In the genomic region with DNA sequence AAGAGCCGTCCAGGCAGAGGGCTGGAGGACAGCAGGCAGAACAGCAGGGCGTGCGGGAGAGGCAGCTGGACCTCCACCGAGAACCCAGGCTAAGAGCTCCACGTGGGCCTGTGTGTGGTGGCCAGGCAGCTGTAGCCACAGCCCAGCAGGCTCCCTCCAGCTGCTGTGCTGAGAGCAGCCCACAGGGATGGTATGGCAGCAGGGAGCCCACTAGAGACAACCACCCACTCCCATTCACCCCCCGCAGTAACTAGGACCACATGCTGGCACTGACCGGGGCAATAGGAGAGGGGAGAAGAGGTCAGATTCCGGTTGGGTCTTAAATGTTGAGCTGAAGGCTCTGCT, we compare ENCODE assay signal across 23 cellular contexts. TPM values are rescaled to one million over a fixed set of nuclear protein-coding genes. Genes with fewer than 3 reads are reported as not detected.
A peak's percentile ranks its signal among the peaks of the same experiment; 100 is the strongest.
DNase-seq lines count a peak whose midpoint lies in the region; ATAC-seq, FAIRE-seq and TF ChIP-seq lines count a peak whose summit lies in the region.
"Had no signal": no experiment of that assay in that cellular context is flagged by ENCODE, and none has a peak within 500 bp of the region (broad histone marks: within the 10 kb centered on the region; RNA-seq: fewer than 3 reads in every experiment).

No MANE protein-coding gene starts in this region.

- H3K9me3 ChIP-seq in pancreas (no peaks in the 10 kb centered on the region), ovary (no peaks in the 10 kb centered on the region)

- H3K27ac Mint-ChIP-seq in stimulated activated naive CD8-positive, alpha-beta T cell treated with anti-CD3 and anti-CD28 coated beads, Interleukin-15, amount 100 ng/mL, for 72 hours = no peak overlapping the region

- peaks cover 0 to 6% (median 6%) of the 10 kb centered on the region in 3 donors for H3K4me1 ChIP-seq in pancreas
- no peaks in the 10 kb centered on the region for H3K4me1 ChIP-seq in ovary (ENCODE audit: insufficient read depth)
- H3K4me1 ChIP-seq: BLaER1 had no signal

- H3K27me3 Mint-ChIP-seq in stimulated activated naive CD8-positive, alpha-beta T cell treated with anti-CD3 and anti-CD28 coated beads, Interleukin-15, amount 100 ng/mL, for 72 hours = no peaks in the 10 kb centered on the region
- H3K27me3 Mint-ChIP-seq: CD8-positive, alpha-beta memory T cell had no signal

- no peaks in the 10 kb centered on the region for H3K4me1 Mint-ChIP-seq in stimulated activated naive CD8-positive, alpha-beta T cell treated with anti-CD3 and anti-CD28 coated beads, Interleukin-15, amount 100 ng/mL, for 72 hours

- H3K27ac ChIP-seq in pancreas (no peak overlapping the region), ovary (no peak overlapping the region)
- H3K27ac ChIP-seq: BLaER1, HL-60 had no signal

- WGBS in pancreas, 2 donors = 89 to 94% methylated on average over 8 of the region's 8 CpGs
- WGBS in ovary, 3 donors = 70 to 78% (median 75%) methylated on average over 8 of the region's 8 CpGs

- TF ChIP-seq EP300 in ovary (IDR thresholded peaks at IDR 0.05) = no peak

- TF ChIP-seq CTCF in choroid plexus epithelial cell (conservative IDR thresholded peaks at IDR 0.05; ENCODE audit: low read depth, low read length) (no peak), pancreas (IDR thresholded peaks at IDR 0.05) (no peak), ovary (IDR thresholded peaks at IDR 0.05) (no peak)

- no peak for DNase-seq in stimulated activated naive CD8-positive, alpha-beta T cell treated with anti-CD3 and anti-CD28 coated beads, Interleukin-15, amount 100 ng/mL, for 72 hours
- no peak for DNase-seq in stimulated activated naive CD8-positive, alpha-beta T cell treated with anti-CD3 and anti-CD28 coated beads, Interleukin-15, Interleukin-2, amounts not matched to agents 100 U/mL and 50 U/mL, for 24 hours
- DNase-seq in choroid plexus epithelial cell (ENCODE audit: low read depth) (peak; percentile 60), pancreas (peak in 1 of 6 donors; percentile 46), cerebellar nuclear complex (lab: John Stamatoyannopoulos, UW) (no peak), inferior parietal cortex (ENCODE audit: extremely low spot score) (no peak), ovary (no peak)
- DNase-seq: CD8-positive, alpha-beta memory T cell; DMS79 treated with DMSO at 0.1 percent for 48 hours; NCI-H1436; NCI-H2081 treated with DMSO at 0.1 percent for 48 hours; NCI-H774; PC-3; RPMI8226; SHP77 treated with DMSO at 0.1 percent for 48 hours had no signal

- H3K4me3 ChIP-seq in choroid plexus epithelial cell (ENCODE audit: low read depth, low read length) (no peak overlapping the region), pancreas (no peak overlapping the region), ovary (no peak overlapping the region)
- H3K4me3 ChIP-seq: BLaER1 had no signal

- H3K27me3 ChIP-seq in pancreas (no peaks in the 10 kb centered on the region), ovary (no peaks in the 10 kb centered on the region)
- H3K27me3 ChIP-seq: BLaER1 had no signal

- peak; percentile 26 for ATAC-seq in stimulated activated naive CD8-positive, alpha-beta T cell treated with anti-CD3 and anti-CD28 coated beads, Interleukin-15, amount 100 ng/mL, for 72 hours
- ATAC-seq in stimulated activated naive CD8-positive, alpha-beta T cell treated with anti-CD3 and anti-CD28 coated beads, Interleukin-15, Interleukin-2, amounts not matched to agents 100 U/mL and 50 U/mL, for 24 hours = no peak
- ATAC-seq in pancreas (peak in 3 of 4 donors; percentile 9 to 26 (median 11)), HG03025 (IDR thresholded peaks at IDR 0.05; ENCODE audit: low FRiP score, unreplicated experiment) (no peak)
- ATAC-seq: PC-3, SK-N-SH treated with all-trans-retinoic acid at 6 μM for 48 hours had no signal

- TF ChIP-seq POLR2A in ovary (IDR thresholded peaks at IDR 0.05) = no peak

- H3K9me3 Mint-ChIP-seq in stimulated activated naive CD8-positive, alpha-beta T cell treated with anti-CD3 and anti-CD28 coated beads, Interleukin-15, amount 100 ng/mL, for 72 hours = peaks cover 0 to 15% of the 10 kb centered on the region in 2 donors

- H3K4me3 Mint-ChIP-seq in stimulated activated naive CD8-positive, alpha-beta T cell treated with anti-CD3 and anti-CD28 coated beads, Interleukin-15, amount 100 ng/mL, for 72 hours = no peak overlapping the region
- H3K4me3 Mint-ChIP-seq: CD8-positive, alpha-beta memory T cell had no signal

- no peak for FAIRE-seq in pancreas (lab: Jason Lieb, UNC)
- FAIRE-seq: D721Med, H54 had no signal

- H3K36me3 ChIP-seq in pancreas = no peaks in the 10 kb centered on the region
- no peaks in the 10 kb centered on the region for H3K36me3 ChIP-seq in ovary

- intact Hi-C loops in pancreas (cut with DNase I) = no loop called here
- intact Hi-C loops in ovary (cut with DNase I) = no loop called here

RNA-seq across cellular contexts. Expression of a gene that starts 25.6 kb away (rescaled TPM):
- total RNA-seq in pancreas (under 1 TPM in 3 of 6 donors, not detected in 3; 0.42 to 0.55 (median 0.47) TPM), ovary (10 to 100 TPM in 1 of 7 donors, 1 to 10 TPM in 6; 2.2 to 14.3 (median 5.9) TPM)
- polyA plus RNA-seq in pancreas (10 to 100 TPM; 35.2 to 63.7 TPM), ovary (10 to 100 TPM; 12.1 to 30.0 TPM)
- total RNA-seq: A673, HT1080 had no signal
- polyA plus RNA-seq: CD8-positive, alpha-beta memory T cell had no signal

RNA-seq across cellular contexts. Expression of a gene that starts 29.9 kb away (rescaled TPM):
- 100 to 1,000 TPM in 2 of 6 donors, 10 to 100 TPM in 4; 16.2 to 276 (median 77.1) TPM for total RNA-seq in pancreas
- polyA plus RNA-seq in pancreas = 100 to 1,000 TPM in 1 of 2 donors, 10 to 100 TPM in 1; 64.3 to 249 TPM
- 1 to 10 TPM; 2.2 to 8.7 (median 4.0) TPM for total RNA-seq in ovary
- 10 to 100 TPM in 1 of 2 donors, 1 to 10 TPM in 1; 2.8 to 14.2 TPM for polyA plus RNA-seq in ovary
- total RNA-seq: HT1080 had no signal
- polyA plus RNA-seq: CD8-positive, alpha-beta memory T cell had no signal

RNA-seq across cellular contexts. Expression of a gene that starts 37.0 kb away (rescaled TPM):
- total RNA-seq in pancreas (10 to 100 TPM in 4 of 6 donors, 1 to 10 TPM in 2; 7.7 to 16.0 (median 13.6) TPM), ovary (10 to 100 TPM; 11.0 to 29.9 (median 17.8) TPM)
- polyA plus RNA-seq in pancreas (10 to 100 TPM in 1 of 2 donors, 1 to 10 TPM in 1; 5.0 to 19.9 TPM), ovary (10 to 100 TPM in 1 of 2 donors, 1 to 10 TPM in 1; 7.4 to 11.9 TPM)

Comparison
In these comparisons a context has a peak if more than half of its experiments do, and no peak if none do; other contexts are left out.
1. ATAC-seq: peak in stimulated activated naive CD8-positive, alpha-beta T cell treated with anti-CD3 and anti-CD28 coated beads, Interleukin-15, amount 100 ng/mL, for 72 hours (single experiment) and pancreas (3 of 4); none in stimulated activated naive CD8-positive, alpha-beta T cell treated with anti-CD3 and anti-CD28 coated beads, Interleukin-15, Interleukin-2, amounts not matched to agents 100 U/mL and 50 U/mL, for 24 hours (single experiment) and HG03025 (single experiment).